In genomic region chr7:129534558-129534957, GRCh38 we compare ENCODE assay signal across 6 cellular contexts. TPM values are rescaled to one million over a fixed set of nuclear protein-coding genes. Genes with fewer than 3 reads are reported as not detected.
"Had no signal": no experiment of that assay in that cellular context is flagged by ENCODE, and none has a peak within 500 bp of the region (broad histone marks: within the 10 kb centered on the region; RNA-seq: fewer than 3 reads in every experiment).

No MANE protein-coding gene starts in this region.

RNA-seq across cellular contexts. Expression of gene SMKR1, which starts 32.2 kb away (rescaled TPM):
- total RNA-seq: esophagus mucosa, gastrocnemius medialis, heart right ventricle, kidney epithelial cell, left cardiac atrium, left ventricle myocardium superior had no signal
